ENCODE assay signal across 9 cellular contexts in the genomic region with DNA sequence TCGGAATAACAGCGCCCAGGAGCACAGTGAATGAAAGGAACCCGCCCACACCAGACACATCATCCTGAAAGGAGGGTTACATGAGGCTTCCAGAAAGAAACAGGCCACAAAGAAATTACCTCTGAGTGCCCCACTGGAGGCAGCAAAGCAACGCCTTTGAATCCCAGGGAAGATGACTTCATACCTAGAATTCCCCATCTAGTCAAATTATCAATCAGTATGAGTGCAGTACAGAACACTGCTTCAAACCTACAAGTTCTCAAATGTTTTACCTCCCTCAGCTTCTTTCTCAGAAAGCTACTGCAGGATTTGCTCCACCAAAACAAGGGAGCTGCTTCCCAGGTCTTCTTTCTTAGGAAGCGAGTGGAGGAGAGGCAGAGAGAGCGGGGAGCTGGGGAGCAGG.
DNase-seq lines count a peak whose midpoint lies in the region; ATAC-seq and TF ChIP-seq lines count a peak whose summit lies in the region.
"Had no signal": no experiment of that assay in that cellular context is flagged by ENCODE, and none has a peak within 500 bp of the region (broad histone marks: within the 10 kb centered on the region; RNA-seq: fewer than 3 reads in every experiment).

No MANE protein-coding gene starts in this region.

- no peak for TF ChIP-seq CTCF in psoas muscle (IDR thresholded peaks at IDR 0.05)

- peak overlapping the region; percentile 58 for H3K27ac ChIP-seq in psoas muscle
- no peak overlapping the region for H3K27ac ChIP-seq in right cardiac atrium (ENCODE audit: low read length)
- H3K27ac ChIP-seq: SK-N-MC had no signal

- 89 to 97% (median 94%) methylated on average over 6 of the region's 6 CpGs for WGBS in psoas muscle, 3 donors
- WGBS in right cardiac atrium: 94% methylated on average over 6 of the region's 6 CpGs

- H3K4me1 ChIP-seq in psoas muscle (peaks cover 50% of the 10 kb centered on the region), right cardiac atrium (ENCODE audit: control insufficient read depth, insufficient read depth, low read length) (peaks cover 3% of the 10 kb centered on the region)

- no peaks in the 10 kb centered on the region for H3K27me3 ChIP-seq in psoas muscle (ENCODE audit: insufficient read depth in 3 of 3, low read length in 2 of 3)
- H3K27me3 ChIP-seq in right cardiac atrium (ENCODE audit: control insufficient read depth, insufficient read depth): no peaks in the 10 kb centered on the region

- intact Hi-C loops in psoas muscle (cut with DNase I) (loop anchor here (10.0 kb wide), 1 partner anchor 134 kb away; no protein-coding TSS in a partner anchor), right cardiac atrium (cut with DNase I) (loop anchor here in 1 of 4 donors (10.0 kb wide), 1 partner anchor 134 kb away; no protein-coding TSS in a partner anchor)

- peak; percentile 45 for ATAC-seq in GM19025 (IDR thresholded peaks at IDR 0.05; ENCODE audit: low read depth, unreplicated experiment)
- ATAC-seq in HG03103 (IDR thresholded peaks at IDR 0.05; ENCODE audit: low read depth, unreplicated experiment): peak; percentile 39
- ATAC-seq in psoas muscle: no peak
- ATAC-seq in right cardiac atrium: no peak

- no peaks in the 10 kb centered on the region for H3K36me3 ChIP-seq in psoas muscle (ENCODE audit: insufficient read depth in 1 of 2, low read depth in 1 of 2)

- H3K4me3 ChIP-seq in psoas muscle (no peak overlapping the region), right cardiac atrium (ENCODE audit: low read length) (no peak overlapping the region)
- H3K4me3 ChIP-seq: SK-N-MC had no signal

- H3K9me3 ChIP-seq in psoas muscle: no peaks in the 10 kb centered on the region
- no peaks in the 10 kb centered on the region for H3K9me3 ChIP-seq in right cardiac atrium (ENCODE audit: control insufficient read depth, low read length)

- peak; percentile 36 for DNase-seq in activated T-cell treated with anti-CD3 and anti-CD28 coated beads for 4 hours
- DNase-seq in psoas muscle: peak in 1 of 2 donors; percentile 23
- no peak for DNase-seq in right cardiac atrium
- DNase-seq in T-helper 9 cell: no peak
- DNase-seq in effector CD8-positive, alpha-beta T cell (lab: John Stamatoyannopoulos, UW): no peak
- DNase-seq in AG08396 (ENCODE audit: low spot score): no peak

Comparison
In these comparisons a context has a peak if more than half of its experiments do, and no peak if none do; other contexts are left out.
1. ATAC-seq: peak in GM19025 (single experiment) and HG03103 (single experiment); none in psoas muscle (0 of 4) and right cardiac atrium (0 of 2).